16 cellular contexts compared by ENCODE assay signal in the genomic region with DNA sequence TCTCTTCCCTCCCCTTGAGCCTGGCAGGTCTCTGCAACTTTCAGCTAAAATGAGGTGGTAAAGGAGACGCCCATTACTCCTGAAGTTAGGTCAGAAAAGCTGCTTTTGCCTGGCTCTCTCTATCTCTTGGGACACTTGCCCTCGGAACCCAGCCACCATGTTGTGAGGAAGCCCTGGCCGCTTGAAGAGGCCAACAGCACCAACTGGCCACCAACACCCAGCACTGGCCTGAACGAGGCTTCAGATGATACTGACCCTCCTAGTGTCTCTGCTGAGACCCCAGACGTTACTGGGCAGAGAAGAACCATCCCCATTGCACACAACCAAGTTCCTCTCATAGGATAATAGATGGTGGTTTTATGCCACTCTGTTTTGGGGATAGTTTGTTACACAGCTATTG. TPM values are rescaled to one million over a fixed set of nuclear protein-coding genes. Genes with fewer than 3 reads are reported as not detected.
DNase-seq lines count a peak whose midpoint lies in the region; TF ChIP-seq lines count a peak whose summit lies in the region.
"Had no signal": no experiment of that assay in that cellular context is flagged by ENCODE, and none has a peak within 500 bp of the region (broad histone marks: within the 10 kb centered on the region; RNA-seq: fewer than 3 reads in every experiment).

No MANE protein-coding gene starts in this region.

- peaks cover 4 to 9% of the 10 kb centered on the region in 2 experiments; a peak in 3 of 5 replicates for H3K9me3 Mint-ChIP-seq in H9
- H3K9me3 Mint-ChIP-seq: CD8-positive, alpha-beta memory T cell; HFFc6 had no signal

- no CpG with 5 or more reads among the region's 5 CpGs for WGBS in H9 (ENCODE audit: extremely low coverage, insufficient read length, low lambda C conversion rate)
- 89 to 91% methylated on average over 5 of the region's 5 CpGs for WGBS in sigmoid colon, 2 donors
- WGBS in trophoblast cell (ENCODE audit: extremely low coverage, insufficient coverage, insufficient read length) = no CpG with 5 or more reads among the region's 5 CpGs

- H2BK20ac ChIP-seq in H9 (ENCODE audit: low read depth, low read length, poor library complexity, severe bottlenecking) = no peak overlapping the region

- H4K20me1 ChIP-seq in H9 (ENCODE audit: control insufficient read depth, insufficient read depth, insufficient read length) = no peaks in the 10 kb centered on the region

- H3K23ac ChIP-seq in H9 (ENCODE audit: insufficient read length, low read depth, low read length) (no peak overlapping the region), trophoblast cell (ENCODE audit: low read length) (no peak overlapping the region)

- H4K91ac ChIP-seq in H9 (ENCODE audit: insufficient read length, low read depth, low read length) (no peak overlapping the region), trophoblast cell (ENCODE audit: low read depth, low read length) (no peak overlapping the region)

- DNase-seq in D341Med (ENCODE audit: low spot score) (peak; percentile 6), H9 (peak; percentile 7), islet precursor cell (peak; percentile 29), sigmoid colon (peak; percentile 56), GM19238 (ENCODE audit: insufficient read length, low spot score) (no peak), GM03348 (ENCODE audit: low spot score) (no peak), trophoblast cell (no peak)
- DNase-seq: ACHN; BE2C; C1 segment of cervical spinal cord; CD4-positive, CD25-positive, alpha-beta regulatory T cell; CD8-positive, alpha-beta memory T cell; COR-L47; HFFc6; IMR-90 had no signal

- H3K9me3 ChIP-seq in H9 (ENCODE audit: control insufficient read depth, low read depth, low read length) (no peaks in the 10 kb centered on the region), sigmoid colon (no peaks in the 10 kb centered on the region), trophoblast cell (ENCODE audit: insufficient read depth, low read depth, low read length) (peaks cover 6% of the 10 kb centered on the region)
- H3K9me3 ChIP-seq: BE2C had no signal

- H3K79me1 ChIP-seq in H9 (ENCODE audit: insufficient read depth, low read depth, low read length, poor library complexity, severe bottlenecking) (no peaks in the 10 kb centered on the region), trophoblast cell (ENCODE audit: low read length) (peaks cover 1% of the 10 kb centered on the region)

- H2AK5ac ChIP-seq in H9 (ENCODE audit: insufficient read length, low read length) (no peak overlapping the region), trophoblast cell (ENCODE audit: low read length) (no peak overlapping the region)

- H2BK5ac ChIP-seq in H9 (ENCODE audit: insufficient read length, low read length) (no peak overlapping the region), trophoblast cell (ENCODE audit: low read depth, low read length, poor library complexity) (no peak overlapping the region)

- H3K14ac ChIP-seq in H9 (ENCODE audit: insufficient read depth, low read length) = no peak overlapping the region
- H3K14ac ChIP-seq in trophoblast cell (ENCODE audit: low read length) = no peak overlapping the region

- TF ChIP-seq EP300 in sigmoid colon (IDR thresholded peaks at IDR 0.05) = no peak

- H3K9ac ChIP-seq in H9 (ENCODE audit: extremely low read depth, insufficient read length, low read length) = no peak overlapping the region
- no peak overlapping the region for H3K9ac ChIP-seq in trophoblast cell (ENCODE audit: low read length)

- H2BK12ac ChIP-seq in H9 (ENCODE audit: insufficient read length, low read depth, low read length) = no peak overlapping the region
- no peak overlapping the region for H2BK12ac ChIP-seq in trophoblast cell (ENCODE audit: low read length)

- H3K4me2 ChIP-seq in H9 (ENCODE audit: insufficient read depth, insufficient read length, low read length) = no peak overlapping the region
- no peak overlapping the region for H3K4me2 ChIP-seq in trophoblast cell (ENCODE audit: low read length)
- H3K4me2 ChIP-seq: GM23338 had no signal

- H3T11ph ChIP-seq in H9 (ENCODE audit: low read length) = no peak overlapping the region

- no peaks in the 10 kb centered on the region for H3K4me1 ChIP-seq in H9 (ENCODE audit: insufficient read depth, low read length)
- H3K4me1 ChIP-seq in sigmoid colon = no peaks in the 10 kb centered on the region
- H3K4me1 ChIP-seq in trophoblast cell (ENCODE audit: control insufficient read depth in 1 of 2, insufficient read depth in 2 of 2, low read length in 2 of 2) = peaks cover 5 to 6% of the 10 kb centered on the region in 2 experiments
- H3K4me1 ChIP-seq: BE2C had no signal

- H3K27ac ChIP-seq in H9 (ENCODE audit: insufficient read length, low read depth, low read length) (no peak overlapping the region), sigmoid colon (no peak overlapping the region), trophoblast cell (ENCODE audit: low read depth, low read length) (no peak overlapping the region)

- no peak overlapping the region for H2BK15ac ChIP-seq in H9 (ENCODE audit: low read depth, low read length)

- intact Hi-C loops in sigmoid colon (cut with DNase I) = no loop called here

- no peak for TF ChIP-seq POLR2A in sigmoid colon (IDR thresholded peaks at IDR 0.05)

- no peak overlapping the region for H3K56ac ChIP-seq in H9 (ENCODE audit: insufficient read length, low read depth, low read length)

- H3K79me2 ChIP-seq in H9 (ENCODE audit: insufficient read depth, low read length) (no peaks in the 10 kb centered on the region), trophoblast cell (ENCODE audit: control insufficient read depth, insufficient read depth, low read length, poor library complexity) (no peaks in the 10 kb centered on the region)

- H3K18ac ChIP-seq in H9 (ENCODE audit: insufficient read length, low read depth, low read length) (no peak overlapping the region), trophoblast cell (ENCODE audit: low read length) (no peak overlapping the region)

- H3K4me3 ChIP-seq in sigmoid colon (no peak overlapping the region), trophoblast cell (ENCODE audit: low read depth, low read length) (no peak overlapping the region)
- H3K4me3 ChIP-seq: GM23338 had no signal

- no peaks in the 10 kb centered on the region for H3K27me3 ChIP-seq in H9 (ENCODE audit: insufficient read depth, low read length)
- H3K27me3 ChIP-seq in sigmoid colon = no peaks in the 10 kb centered on the region
- H3K27me3 ChIP-seq in trophoblast cell (ENCODE audit: insufficient read depth, low read length) = no peaks in the 10 kb centered on the region
- H3K27me3 ChIP-seq: BE2C had no signal

- H3K27me3 Mint-ChIP-seq in H9 (ENCODE audit: low read depth) = peaks cover 8% of the 10 kb centered on the region

- no peak overlapping the region for H4K8ac ChIP-seq in H9 (replicated peaks; ENCODE audit: insufficient read length, low read depth, low read length)
- H4K8ac ChIP-seq in trophoblast cell (ENCODE audit: low read depth, low read length) = no peak overlapping the region

- H2AFZ ChIP-seq in H9 (ENCODE audit: low read length) (no peak overlapping the region), trophoblast cell (ENCODE audit: insufficient read depth, low read length, poor library complexity) (no peak overlapping the region)
- H2AFZ ChIP-seq: GM23338 had no signal

- H3K4me3 Mint-ChIP-seq in H9 = no peak overlapping the region
- H3K4me3 Mint-ChIP-seq: CD4-positive, CD25-positive, alpha-beta regulatory T cell; CD8-positive, alpha-beta memory T cell; GM23338; HFFc6 had no signal

- H3K36me3 ChIP-seq in sigmoid colon (no peaks in the 10 kb centered on the region), trophoblast cell (ENCODE audit: control insufficient read depth in 1 of 2, insufficient read depth in 2 of 2, low read length in 2 of 2) (no peaks in the 10 kb centered on the region)
- H3K36me3 ChIP-seq: BE2C had no signal

- H3K23me2 ChIP-seq in H9 (ENCODE audit: insufficient read length, low read depth, low read length, poor library complexity, severe bottlenecking) = no peaks in the 10 kb centered on the region

- H4K5ac ChIP-seq in H9 (ENCODE audit: insufficient read length, low read depth, low read length) = no peak overlapping the region

- 0 out of 4 replicates have a peak, but pooled peaks cover 0 to 4% of the 10 kb centered on the region in 2 experiments for H3K4me1 Mint-ChIP-seq in H9
- H3K4me1 Mint-ChIP-seq: CD4-positive, CD25-positive, alpha-beta regulatory T cell; CD8-positive, alpha-beta memory T cell had no signal

- H3K36me3 Mint-ChIP-seq in H9 (ENCODE audit: insufficient read depth in 1 of 3, low read depth in 3 of 3) = no peaks in the 10 kb centered on the region; a peak in 1 of 7 replicates
- H3K36me3 Mint-ChIP-seq: CD4-positive, CD25-positive, alpha-beta regulatory T cell; CD8-positive, alpha-beta memory T cell had no signal

- H2BK120ac ChIP-seq in H9 (ENCODE audit: low read depth, low read length, poor library complexity, severe bottlenecking) (no peak overlapping the region), trophoblast cell (ENCODE audit: insufficient read depth, low read length, poor library complexity) (no peak overlapping the region)

- H4K12ac ChIP-seq in trophoblast cell (ENCODE audit: low read depth, low read length) = no peak overlapping the region

- TF ChIP-seq CTCF in H9 (conservative IDR thresholded peaks at IDR 0.05) (no peak), sigmoid colon (IDR thresholded peaks at IDR 0.05) (no peak)

- H3K27ac Mint-ChIP-seq in H9 = no peak overlapping the region; a peak in 1 of 7 replicates
- H3K27ac Mint-ChIP-seq: CD8-positive, alpha-beta memory T cell; GM23338; HFFc6 had no signal

- H3K4ac ChIP-seq in H9 (ENCODE audit: low read depth, low read length) (no peak overlapping the region), trophoblast cell (ENCODE audit: low read depth, low read length) (no peak overlapping the region)

RNA-seq across cellular contexts. Expression of a gene that starts 49.5 kb away (rescaled TPM):
- total RNA-seq in H9 (2021) (3.4 and 4.0 TPM in 2 replicates), sigmoid colon (1 to 10 TPM; 2.9 to 8.9 (median 5.2) TPM)
- polyA plus RNA-seq in sigmoid colon = 10 to 100 TPM in 1 of 3 donors, 1 to 10 TPM in 2; 4.2 to 10.3 (median 7.2) TPM
- 9.3 and 10.2 TPM in 2 replicates for polyA plus RNA-seq in trophoblast cell (2013)
- total RNA-seq: HFFc6, IMR-90 had no signal
- polyA plus RNA-seq: IMR-90 had no signal

Comparison
In these comparisons a context has a peak if more than half of its experiments do, and no peak if none do; other contexts are left out.
1. DNase-seq: peak in D341Med (single experiment), H9 (single experiment), islet precursor cell (single experiment) and sigmoid colon (single experiment); none in GM19238 (single experiment), GM03348 (single experiment) and trophoblast cell (0 of 2).